In the genomic region with DNA sequence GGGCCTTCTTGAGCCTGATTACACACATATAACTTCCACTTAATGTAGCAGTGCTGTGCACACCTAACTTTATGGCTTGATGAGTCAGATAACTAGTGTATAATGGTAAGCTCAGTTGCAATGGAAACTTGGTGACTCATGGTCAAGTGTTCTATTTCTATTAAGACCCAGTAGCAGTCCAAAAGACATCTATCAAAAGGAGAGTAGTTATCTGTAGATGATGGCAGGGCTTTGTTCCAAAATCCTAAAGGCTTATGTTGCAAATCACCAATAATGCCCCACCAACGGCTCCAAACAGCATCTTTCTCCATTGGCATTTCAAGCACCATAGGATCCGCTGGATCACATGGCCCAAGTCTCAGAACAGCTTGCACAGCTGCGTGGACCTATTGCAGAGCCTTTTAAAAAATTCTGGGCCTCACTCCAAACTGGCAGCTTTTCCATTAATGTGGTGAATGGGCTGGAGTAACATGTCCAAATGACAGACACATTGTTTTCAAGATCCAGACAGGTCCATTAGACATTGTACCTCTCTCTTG, we compare ENCODE assay signal across 11 cellular contexts.
DNase-seq lines count a peak whose midpoint lies in the region; ATAC-seq, FAIRE-seq and TF ChIP-seq lines count a peak whose summit lies in the region.
"Had no signal": no experiment of that assay in that cellular context is flagged by ENCODE, and none has a peak within 500 bp of the region (broad histone marks: within the 10 kb centered on the region; RNA-seq: fewer than 3 reads in every experiment).

No MANE protein-coding gene starts in this region.

- H3K4me2 ChIP-seq in smooth muscle cell (no peak overlapping the region), mesendoderm (ENCODE audit: low read length) (no peak overlapping the region)

- H3K18ac ChIP-seq in mesendoderm (ENCODE audit: low read length) = no peak overlapping the region

- H3K9ac ChIP-seq in smooth muscle cell (ENCODE audit: low read depth) = no peak overlapping the region
- no peak overlapping the region for H3K9ac ChIP-seq in mesendoderm (ENCODE audit: low read length)

- peak; percentile 97 for FAIRE-seq in H54 (lab: Jason Lieb, UNC)
- FAIRE-seq: endometrium had no signal

- H3K79me1 ChIP-seq in mesendoderm (ENCODE audit: low read length) = no peaks in the 10 kb centered on the region

- H3F3A ChIP-seq in smooth muscle cell (ENCODE audit: low read depth) = no peaks in the 10 kb centered on the region

- no peaks in the 10 kb centered on the region for H3K79me2 ChIP-seq in smooth muscle cell (ENCODE audit: low read depth)
- no peaks in the 10 kb centered on the region for H3K79me2 ChIP-seq in mesendoderm (ENCODE audit: control insufficient read depth, insufficient read depth, low read length)

- DNase-seq in H54 (ENCODE audit: insufficient read length, low spot score) = peak; percentile 42
- DNase-seq in Panc1 (ENCODE audit: low read depth, low spot score) = peak; percentile 45
- peak; percentile 76 to 87 for DNase-seq in foreskin fibroblast
- DNase-seq in smooth muscle cell (lab: John Stamatoyannopoulos, UW; ENCODE audit: unreplicated experiment) = no peak
- DNase-seq in stimulated activated naive CD8-positive, alpha-beta T cell treated with anti-CD3 and anti-CD28 coated beads, Interleukin-15, Interleukin-2, amounts not matched to agents 100 U/mL and 50 U/mL, for 24 hours = no peak
- DNase-seq in stimulated activated CD4-positive, alpha-beta T cell treated with anti-CD3 and anti-CD28 coated beads, Interleukin-1b, Interleukin-23, amount 100 ng/mL, for 48 hours = no peak
- no peak for DNase-seq in mesendoderm
- DNase-seq in NCI-H524 treated with DMSO at 0.1 percent for 48 hours (lab: John Stamatoyannopoulos, UW) = no peak
- DNase-seq: activated naive CD4-positive, alpha-beta T cell; NCI-H2227 treated with DMSO at 0.1 percent for 48 hours had no signal

- intact Hi-C loops in Panc1 (cut with micrococcal nuclease; ENCODE audit: unreplicated experiment) = no loop called here

- H3K4me3 ChIP-seq in Panc1 (ENCODE audit: low read depth in 2 of 2, low read length in 2 of 2) = no peak overlapping the region
- H3K4me3 ChIP-seq in foreskin fibroblast (ENCODE audit: low read depth in 1 of 2, low read length in 2 of 2) = no peak overlapping the region
- H3K4me3 ChIP-seq in smooth muscle cell = no peak overlapping the region
- no peak overlapping the region for H3K4me3 ChIP-seq in mesendoderm (ENCODE audit: low read length)

- POLR2A ChIA-PET in Panc1 (lab: Charles Lee) = no interaction called here

- H2AK5ac ChIP-seq in mesendoderm (ENCODE audit: low read length) = no peak overlapping the region

- no TSS peak for BruUV-seq in Panc1 (replicated peaks; lab: Mats Ljungman, UMichigan)

- CTCF ChIA-PET in Panc1 (lab: Charles Lee) = no interaction called here

- H3K23ac ChIP-seq in mesendoderm (ENCODE audit: low read length) = no peak overlapping the region

- no peak overlapping the region for H4K8ac ChIP-seq in mesendoderm (ENCODE audit: low read depth, low read length)

- H2BK120ac ChIP-seq in mesendoderm (ENCODE audit: low read depth, low read length) = no peak overlapping the region

- no peak overlapping the region for H2BK5ac ChIP-seq in mesendoderm (ENCODE audit: low read length)

- H3K9me3 ChIP-seq in Panc1 (ENCODE audit: control insufficient read depth, insufficient read depth, low read depth, low read length) (no peaks in the 10 kb centered on the region), smooth muscle cell (replicated peaks; ENCODE audit: low read depth) (no peaks in the 10 kb centered on the region)

- H3K4ac ChIP-seq in mesendoderm (ENCODE audit: low read depth, low read length) = no peak overlapping the region

- in situ Hi-C loops in Panc1 (cut with HindIII; ENCODE audit: low pct_unique_long_range_greater_than_20kb, low sequenced_read_pairs) = no loop called here

- H2AFZ ChIP-seq in smooth muscle cell (ENCODE audit: low read depth) = no peak overlapping the region

- H3K36me3 ChIP-seq in Panc1 (ENCODE audit: control insufficient read depth, insufficient read depth, low read length) (no peaks in the 10 kb centered on the region), smooth muscle cell (ENCODE audit: low read depth) (no peaks in the 10 kb centered on the region), mesendoderm (ENCODE audit: control insufficient read depth, insufficient read depth, low read length) (no peaks in the 10 kb centered on the region)

- H3K27ac ChIP-seq in Panc1 (ENCODE audit: low read length) = no peak overlapping the region
- peak overlapping the region; percentile 35 for H3K27ac ChIP-seq in smooth muscle cell (ENCODE audit: low read depth)
- no peak overlapping the region for H3K27ac ChIP-seq in mesendoderm (ENCODE audit: low read depth, low read length)

- TF ChIP-seq CTCF in Panc1 (IDR thresholded peaks at IDR 0.05) (no peak), foreskin fibroblast (IDR thresholded peaks at IDR 0.05; ENCODE audit: low read depth, low read length) (no peak), smooth muscle cell (IDR thresholded peaks at IDR 0.05; ENCODE audit: borderline replicate concordance, insufficient read depth, poor library complexity, severe bottlenecking) (no peak)

- no peak overlapping the region for H4K5ac ChIP-seq in mesendoderm (ENCODE audit: low read length)

- H3K27me3 ChIP-seq in Panc1 (ENCODE audit: control insufficient read depth, insufficient read depth, low read length) = no peaks in the 10 kb centered on the region
- no peaks in the 10 kb centered on the region for H3K27me3 ChIP-seq in smooth muscle cell (ENCODE audit: low read depth)
- H3K27me3 ChIP-seq in mesendoderm (ENCODE audit: insufficient read depth, low read length, poor library complexity) = no peaks in the 10 kb centered on the region

- TF ChIP-seq POLR2A in H54 (IDR thresholded peaks at IDR 0.05; ENCODE audit: low read depth, low read length) = no peak

- no peak overlapping the region for H3K56ac ChIP-seq in mesendoderm (ENCODE audit: low read length)

- ATAC-seq in Panc1 = peak; percentile 76; the same call in 1 of the 2 replicates
- no peak for ATAC-seq in stimulated activated naive CD8-positive, alpha-beta T cell treated with anti-CD3 and anti-CD28 coated beads, Interleukin-15, Interleukin-2, amounts not matched to agents 100 U/mL and 50 U/mL, for 24 hours

- 66% methylated on average over 3 of the region's 3 CpGs for WGBS in smooth muscle cell (ENCODE audit: low lambda C conversion rate)
- WGBS in mesendoderm (ENCODE audit: extremely low coverage, insufficient coverage, low lambda C conversion rate) = no CpG with 5 or more reads among the region's 3 CpGs

- no peaks in the 10 kb centered on the region for H3K4me1 ChIP-seq in Panc1 (ENCODE audit: control insufficient read depth, insufficient read depth, low read length)
- peaks cover under 1% of the 10 kb centered on the region for H3K4me1 ChIP-seq in smooth muscle cell (ENCODE audit: low read depth)
- H3K4me1 ChIP-seq in mesendoderm (ENCODE audit: control insufficient read depth, low read depth, low read length) = no peaks in the 10 kb centered on the region

- no peak overlapping the region for H2BK15ac ChIP-seq in mesendoderm (replicated peaks; ENCODE audit: low read depth)

- no peaks in the 10 kb centered on the region for H4K20me1 ChIP-seq in smooth muscle cell (ENCODE audit: low read depth)

Comparison
In these comparisons a context has a peak if more than half of its experiments do, and no peak if none do; other contexts are left out.
1. DNase-seq: peak in H54 (single experiment), Panc1 (single experiment) and foreskin fibroblast (2 of 2); none in smooth muscle cell (single experiment), stimulated activated naive CD8-positive, alpha-beta T cell treated with anti-CD3 and anti-CD28 coated beads, Interleukin-15, Interleukin-2, amounts not matched to agents 100 U/mL and 50 U/mL, for 24 hours (single experiment), stimulated activated CD4-positive, alpha-beta T cell treated with anti-CD3 and anti-CD28 coated beads, Interleukin-1b, Interleukin-23, amount 100 ng/mL, for 48 hours (single experiment), mesendoderm (single experiment) and NCI-H524 treated with DMSO at 0.1 percent for 48 hours (single experiment).